In genomic region chr19:11088508-11089253, GRCh38 we compare ENCODE assay signal across 8 cellular contexts. TPM values are rescaled to one million over a fixed set of nuclear protein-coding genes. Genes with fewer than 3 reads are reported as not detected.
DNase-seq lines count a peak whose midpoint lies in the region; ATAC-seq and TF ChIP-seq lines count a peak whose summit lies in the region.

No MANE protein-coding gene starts in this region.

- DNase-seq in foreskin keratinocyte (no peak), progenitor cell of endocrine pancreas (ENCODE audit: low spot score, unreplicated experiment) (no peak), cortex of kidney (lab: John Stamatoyannopoulos, UW) (no peak), HEK293T (ENCODE audit: extremely low spot score) (no peak), NCI-H345 (lab: John Stamatoyannopoulos, UW) (no peak)

- CTCF ChIA-PET in HEK293 (lab: Yijun Ruan, JAX) (interaction anchor here (0.7 to 2.6 kb wide), 3 partner anchors 21 to 53 kb away, joined by 4 to 13 read pairs (median 6); no protein-coding TSS in a partner anchor), HEK293T (lab: Yijun Ruan, JAX) (interaction anchor here (0.6 to 0.7 kb wide), 3 partner anchors 55 to 113 kb away, joined by 3 to 5 read pairs (median 3); no protein-coding TSS in a partner anchor)

- H3K4me1 Mint-ChIP-seq in progenitor cell of endocrine pancreas (ENCODE audit: low read depth): peaks cover 21% of the 10 kb centered on the region

- ATAC-seq in foreskin keratinocyte (no peak), HG03442 (IDR thresholded peaks at IDR 0.05; ENCODE audit: unreplicated experiment) (no peak)

- TF ChIP-seq CTCF in HEK293 (tag by site-specific recombination; IDR thresholded peaks at IDR 0.05): no peak
- no peak for TF ChIP-seq CTCF in WI38 (IDR thresholded peaks at IDR 0.05; ENCODE audit: low read depth, low read length)
- TF ChIP-seq CTCF in foreskin keratinocyte (conservative IDR thresholded peaks at IDR 0.05): no peak
- no peak for TF ChIP-seq CTCF in progenitor cell of endocrine pancreas (IDR thresholded peaks at IDR 0.05; ENCODE audit: unreplicated experiment)

- H3K27me3 Mint-ChIP-seq in progenitor cell of endocrine pancreas: no peaks in the 10 kb centered on the region

- no peaks in the 10 kb centered on the region for H3K36me3 Mint-ChIP-seq in progenitor cell of endocrine pancreas (ENCODE audit: insufficient read depth)

- no peaks in the 10 kb centered on the region for H3K9me3 ChIP-seq in HEK293 (ENCODE audit: control insufficient read depth, insufficient read depth, low read depth, low read length)

- H3K4me1 ChIP-seq in HEK293 (ENCODE audit: control insufficient read depth, insufficient read depth, low read length): peaks cover 10% of the 10 kb centered on the region; the same call in 1 of the 2 replicates
- peaks cover 39% of the 10 kb centered on the region for H3K4me1 ChIP-seq in foreskin keratinocyte

- H3K4me3 ChIP-seq in HEK293 (ENCODE audit: low read depth, low read length) (no peak overlapping the region), WI38 (ENCODE audit: low read depth, low read length) (peak overlapping the region; percentile 83)

- H3K36me3 ChIP-seq in HEK293 (ENCODE audit: control insufficient read depth in 2 of 2, insufficient read depth in 1 of 2, low read length in 2 of 2): no peaks in the 10 kb centered on the region; a peak in 1 of 3 replicates

- no peaks in the 10 kb centered on the region for H3K9me3 Mint-ChIP-seq in progenitor cell of endocrine pancreas (ENCODE audit: low read depth)

- H3K4me3 Mint-ChIP-seq in progenitor cell of endocrine pancreas (ENCODE audit: low read depth): peak overlapping the region; percentile 91

- H3K27me3 ChIP-seq in foreskin keratinocyte: no peaks in the 10 kb centered on the region

- H3K27ac ChIP-seq in HEK293 (ENCODE audit: extremely low read depth, low read depth, low read length): peak overlapping the region; percentile 90
- peak overlapping the region; percentile 99 for H3K27ac ChIP-seq in foreskin keratinocyte

- POLR2A ChIA-PET in HEK293 (lab: Yijun Ruan, JAX): interaction anchor here (1.0 to 1.5 kb wide), 3 partner anchors 9 to 152 kb away, joined by 3 to 5 read pairs (median 4); no protein-coding TSS in a partner anchor
- POLR2A ChIA-PET in HEK293T (lab: Yijun Ruan, JAX): interaction anchor here (0.6 to 1.4 kb wide), 3 partner anchors 9 to 67 kb away, joined by 3 read pairs; partner anchors contain the start of gene SPC24

- peak overlapping the region; percentile 98 for H3K27ac Mint-ChIP-seq in progenitor cell of endocrine pancreas

TF ChIP-seq in HEK293, 187 proteins besides CTCF, POLR2A, EP300 and RAD21 (continues in another document):
- TF ChIP-seq ZNF223 (tag by site-specific recombination; IDR thresholded peaks at IDR 0.05) (no peak), AEBP2 (tag by site-specific recombination; IDR thresholded peaks at IDR 0.05; ENCODE audit: borderline replicate concordance) (no peak), WT1 (tag by site-specific recombination; IDR thresholded peaks at IDR 0.05) (0 out of 2 replicates have a peak, but pooled peaks have one; percentile 13), ZNF473 (tag by site-specific recombination; IDR thresholded peaks at IDR 0.05) (no peak), ZNF239 (tag by site-specific recombination; IDR thresholded peaks at IDR 0.05) (no peak), ZNF701 (tag by site-specific recombination; IDR thresholded peaks at IDR 0.05) (no peak), ZBTB20 (tag by site-specific recombination; IDR thresholded peaks at IDR 0.05) (no peak), ZNF26 (tag by site-specific recombination; IDR thresholded peaks at IDR 0.05) (no peak), ZNF221 (tag by site-specific recombination; IDR thresholded peaks at IDR 0.05; ENCODE audit: borderline replicate concordance) (no peak), ZNF146 (tag by site-specific recombination; IDR thresholded peaks at IDR 0.05) (no peak), ZNF157 (tag by site-specific recombination; IDR thresholded peaks at IDR 0.05) (no peak), ZIC2 (tag by site-specific recombination; IDR thresholded peaks at IDR 0.05) (no peak), ZNF488 (tag by site-specific recombination; IDR thresholded peaks at IDR 0.05) (no peak)

TF ChIP-seq in HEK293T, 16 proteins besides CTCF, POLR2A, EP300 and RAD21:
- TF ChIP-seq PKNOX1 (IDR thresholded peaks at IDR 0.05) (no peak), CTBP1 (IDR thresholded peaks at IDR 0.05; ENCODE audit: borderline replicate concordance) (no peak), FOXA1 (IDR thresholded peaks at IDR 0.05) (no peak), BHLHE40 (IDR thresholded peaks at IDR 0.05; ENCODE audit: borderline replicate concordance) (no peak), HDGF (IDR thresholded peaks at IDR 0.05; ENCODE audit: borderline replicate concordance) (no peak), ELF4 (IDR thresholded peaks at IDR 0.05) (no peak), ARNT (IDR thresholded peaks at IDR 0.05) (no peak), FOXM1 (IDR thresholded peaks at IDR 0.05; ENCODE audit: borderline replicate concordance) (no peak), SUZ12 (IDR thresholded peaks at IDR 0.05) (no peak), NFRKB (IDR thresholded peaks at IDR 0.05) (no peak)

RNA-seq across cellular contexts. Expression of gene LDLR, which starts 0.6 kb away (rescaled TPM):
- total RNA-seq in foreskin keratinocyte (319 and 330 TPM in 2 replicates), progenitor cell of endocrine pancreas (67.3 and 73.2 TPM in 2 replicates)
- polyA plus RNA-seq in foreskin keratinocyte: 150 and 170 TPM in 2 replicates
